8 cellular contexts compared by ENCODE assay signal in the genomic region with DNA sequence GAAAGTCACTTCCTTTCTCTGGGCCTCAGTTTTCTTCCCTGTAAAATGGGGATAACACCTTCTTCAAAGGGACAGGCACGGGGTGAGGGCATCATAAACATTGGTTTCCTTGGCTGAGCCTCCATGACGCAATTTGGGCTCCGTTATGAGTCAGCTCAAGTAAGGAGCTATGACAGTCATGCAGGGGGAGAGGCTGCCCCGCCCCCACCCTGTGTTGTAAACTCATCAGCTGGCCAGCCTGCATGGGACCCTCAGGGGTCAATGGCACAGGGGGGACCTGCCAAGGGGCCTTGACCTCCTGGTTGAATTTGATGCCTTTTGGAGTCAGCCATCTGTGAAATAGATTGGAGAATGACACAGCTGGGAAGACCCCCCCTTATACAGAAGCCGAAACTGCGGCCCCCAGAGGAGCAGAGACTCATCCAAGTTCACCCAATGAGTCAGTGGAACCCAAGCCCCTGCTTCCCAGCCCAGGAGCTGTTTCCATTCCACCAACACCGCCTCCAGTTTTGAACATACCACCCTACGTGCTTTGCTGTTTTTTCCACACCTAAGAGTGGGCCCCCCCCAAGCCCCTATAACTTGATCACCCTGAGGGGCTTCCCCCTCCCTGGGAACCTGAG. TPM values are rescaled to one million over a fixed set of nuclear protein-coding genes. Genes with fewer than 3 reads are reported as not detected.
DNase-seq lines count a peak whose midpoint lies in the region; ATAC-seq and TF ChIP-seq lines count a peak whose summit lies in the region.

No MANE protein-coding gene starts in this region.

- H3K27me3 Mint-ChIP-seq in activated naive CD8-positive, alpha-beta T cell treated with anti-CD3 and anti-CD28 coated beads for 36 hours, result no peaks in the 10 kb centered on the region

- no peak for TF ChIP-seq EP300 in gastroesophageal sphincter (IDR thresholded peaks at IDR 0.05)

- peak overlapping the region; percentile 97 for H3K27ac Mint-ChIP-seq in activated naive CD8-positive, alpha-beta T cell treated with anti-CD3 and anti-CD28 coated beads for 36 hours

- no peak for TF ChIP-seq POLR2A in gastroesophageal sphincter (IDR thresholded peaks at IDR 0.05)

- peaks cover 33% of the 10 kb centered on the region for H3K36me3 Mint-ChIP-seq in activated naive CD8-positive, alpha-beta T cell treated with anti-CD3 and anti-CD28 coated beads for 36 hours

- H3K4me1 ChIP-seq in gastroesophageal sphincter, result no peaks in the 10 kb centered on the region

- H3K27me3 ChIP-seq in gastroesophageal sphincter, result peaks cover 87% of the 10 kb centered on the region

- no peak overlapping the region for H3K4me3 Mint-ChIP-seq in activated naive CD8-positive, alpha-beta T cell treated with anti-CD3 and anti-CD28 coated beads for 36 hours

- ATAC-seq in GM19463 (IDR thresholded peaks at IDR 0.05; ENCODE audit: unreplicated experiment) (no peak), gastroesophageal sphincter (no peak)

- no peaks in the 10 kb centered on the region for H3K9me3 ChIP-seq in gastroesophageal sphincter

- in situ Hi-C loops in ACHN (cut with HindIII; ENCODE audit: low pct_ligation_motif_present, low pct_unique_long_range_greater_than_20kb, low sequenced_read_pairs), result no loop called here

- H3K4me1 Mint-ChIP-seq in activated naive CD8-positive, alpha-beta T cell treated with anti-CD3 and anti-CD28 coated beads for 36 hours, result peaks cover 58% of the 10 kb centered on the region

- H3K36me3 ChIP-seq in gastroesophageal sphincter, result no peaks in the 10 kb centered on the region

- no peak overlapping the region for H3K4me3 ChIP-seq in gastroesophageal sphincter

- TF ChIP-seq CTCF in gastroesophageal sphincter (IDR thresholded peaks at IDR 0.05), result no peak

- 57 to 60% methylated on average over 1 to 2 of the region's 8 CpGs for WGBS in gastroesophageal sphincter (ENCODE audit: low coverage in 1 of 2), 2 donors

- no peak overlapping the region for H3K27ac ChIP-seq in gastroesophageal sphincter

- no peaks in the 10 kb centered on the region for H3K9me3 Mint-ChIP-seq in activated naive CD8-positive, alpha-beta T cell treated with anti-CD3 and anti-CD28 coated beads for 36 hours

- DNase-seq in GM04503 (ENCODE audit: low read depth) (peak; percentile 40), RKO (ENCODE audit: low spot score) (peak; percentile 77), ecto neural progenitor cell (ENCODE audit: low spot score) (no peak), ACHN (no peak)
- DNase-seq in activated naive CD8-positive, alpha-beta T cell treated with anti-CD3 and anti-CD28 coated beads for 36 hours, result peak; percentile 83
- DNase-seq in stimulated activated CD4-positive, alpha-beta T cell treated with anti-CD3 and anti-CD28 coated beads, Interleukin-12 subunit alpha, Interleukin-12 subunit beta, amount 100 ng/mL, for 24 hours (ENCODE audit: low read depth in 2 of 2), result peak; percentile 50 to 85

RNA-seq across cellular contexts. Expression of gene RUNX3, which starts 36.8 kb away (rescaled TPM):
- 100 to 1,000 TPM; 144 TPM for total RNA-seq in activated naive CD8-positive, alpha-beta T cell treated with anti-CD3 and anti-CD28 coated beads for 36 hours
- total RNA-seq in gastroesophageal sphincter, result 1 to 10 TPM in 2 of 4 donors, under 1 TPM in 2; 0.62 to 2.0 (median 1.3) TPM

Comparison
In these comparisons a context has a peak if more than half of its experiments do, and no peak if none do; other contexts are left out.
1. DNase-seq: peak in GM04503 (single experiment), RKO (single experiment), activated naive CD8-positive, alpha-beta T cell treated with anti-CD3 and anti-CD28 coated beads for 36 hours (single experiment) and stimulated activated CD4-positive, alpha-beta T cell treated with anti-CD3 and anti-CD28 coated beads, Interleukin-12 subunit alpha, Interleukin-12 subunit beta, amount 100 ng/mL, for 24 hours (2 of 2); none in ecto neural progenitor cell (single experiment) and ACHN (single experiment).
2. RNA of gene RUNX3, which starts 36.8 kb away (total RNA-seq): 144 TPM in activated naive CD8-positive, alpha-beta T cell treated with anti-CD3 and anti-CD28 coated beads for 36 hours; 0.62 to 2.0 TPM in gastroesophageal sphincter; every median in the first group is over 10 times any median in the second.